8 cellular contexts compared by ENCODE assay signal in genomic region chr3:183554377-183554776, GRCh38. TPM values are rescaled to one million over a fixed set of nuclear protein-coding genes. Genes with fewer than 3 reads are reported as not detected.
DNase-seq lines count a peak whose midpoint lies in the region; ATAC-seq, FAIRE-seq and TF ChIP-seq lines count a peak whose summit lies in the region.
"Had no signal": no experiment of that assay in that cellular context is flagged by ENCODE, and none has a peak within 500 bp of the region (broad histone marks: within the 10 kb centered on the region; RNA-seq: fewer than 3 reads in every experiment).

No MANE protein-coding gene starts in this region.

- no peaks in the 10 kb centered on the region for H4K20me1 ChIP-seq in neural progenitor cell (ENCODE audit: low read depth)

- peak; percentile 44 for ATAC-seq in HG02884 (IDR thresholded peaks at IDR 0.05; ENCODE audit: unreplicated experiment)
- ATAC-seq in activated CD8-positive, alpha-beta T cell treated with anti-CD3 and anti-CD28 coated beads, Interleukin-2, amount 10 ng/mL, durations not matched to agents 7 days and 5 days: peak; percentile 56

- intact Hi-C loops in breast epithelium (cut with DNase I; ENCODE audit: low total_unique reads): loop anchor here (5.0 to 10.0 kb wide), 2 partner anchors 42 to 300 kb away; no protein-coding TSS in a partner anchor

- H3K36me3 Mint-ChIP-seq in activated CD8-positive, alpha-beta T cell treated with anti-CD3 and anti-CD28 coated beads, Interleukin-2, amount 10 ng/mL, durations not matched to agents 7 days and 5 days (ENCODE audit: low read depth): peaks cover 30% of the 10 kb centered on the region
- no peaks in the 10 kb centered on the region for H3K36me3 Mint-ChIP-seq in neural progenitor cell

- POLR2A ChIA-PET in activated CD8-positive, alpha-beta T cell treated with anti-CD3 and anti-CD28 coated beads, Interleukin-2, amount 10 ng/mL, durations not matched to agents 7 days and 5 days (lab: Charles Lee): interaction anchor here (0.7 to 1.5 kb wide), 2 partner anchors 27 to 136 kb away, joined by 3 to 6 read pairs; no protein-coding TSS in a partner anchor

- no peaks in the 10 kb centered on the region for H3K9me3 ChIP-seq in neutrophil
- no peaks in the 10 kb centered on the region for H3K9me3 ChIP-seq in MG63
- H3K9me3 ChIP-seq in neural progenitor cell (ENCODE audit: low read depth): no peaks in the 10 kb centered on the region
- no peaks in the 10 kb centered on the region for H3K9me3 ChIP-seq in breast epithelium

- CTCF ChIA-PET in activated CD8-positive, alpha-beta T cell treated with anti-CD3 and anti-CD28 coated beads, Interleukin-2, amount 10 ng/mL, durations not matched to agents 7 days and 5 days (lab: Charles Lee): interaction anchor here (1.6 kb wide), 1 partner anchor 213 kb away, joined by 6 read pairs; no protein-coding TSS in a partner anchor

- H3K36me3 ChIP-seq in neutrophil (no peaks in the 10 kb centered on the region), MG63 (no peaks in the 10 kb centered on the region), neural progenitor cell (no peaks in the 10 kb centered on the region), breast epithelium (no peaks in the 10 kb centered on the region)

- no peak for DNase-seq in GM18507 (ENCODE audit: extremely low spot score, insufficient read length, low read depth)
- peak; percentile 40 for DNase-seq in activated CD8-positive, alpha-beta T cell treated with anti-CD3 and anti-CD28 coated beads, Interleukin-2, amount 10 ng/mL, durations not matched to agents 7 days and 5 days
- DNase-seq in MG63: no peak
- DNase-seq in neural progenitor cell (ENCODE audit: low spot score): no peak
- no peak for DNase-seq in breast epithelium (ENCODE audit: low spot score in 2 of 2)
- DNase-seq: NCI-H510A had no signal

- no peak overlapping the region for H3K9ac ChIP-seq in neural progenitor cell

- TF ChIP-seq POLR2A in breast epithelium (IDR thresholded peaks at IDR 0.05): no peak

- H3K79me2 ChIP-seq in neural progenitor cell (ENCODE audit: low read depth): no peaks in the 10 kb centered on the region

- H3K4me3 ChIP-seq in neutrophil (ENCODE audit: low read depth in 1 of 2, low read length in 1 of 2) (peak overlapping the region; percentile 67 to 68), MG63 (no peak overlapping the region), neural progenitor cell (no peak overlapping the region), breast epithelium (peak overlapping the region in 1 of 3 donors; percentile 15)

- H3K4me1 Mint-ChIP-seq in activated CD8-positive, alpha-beta T cell treated with anti-CD3 and anti-CD28 coated beads, Interleukin-2, amount 10 ng/mL, durations not matched to agents 7 days and 5 days (ENCODE audit: low read depth): peaks cover 52% of the 10 kb centered on the region
- H3K4me1 Mint-ChIP-seq in neural progenitor cell: no peaks in the 10 kb centered on the region

- no peaks in the 10 kb centered on the region for H3K27me3 Mint-ChIP-seq in activated CD8-positive, alpha-beta T cell treated with anti-CD3 and anti-CD28 coated beads, Interleukin-2, amount 10 ng/mL, durations not matched to agents 7 days and 5 days (ENCODE audit: low read depth)
- H3K27me3 Mint-ChIP-seq in neural progenitor cell (ENCODE audit: insufficient read depth, low read depth): no peaks in the 10 kb centered on the region

- peak overlapping the region; percentile 77 for H3K27ac Mint-ChIP-seq in activated CD8-positive, alpha-beta T cell treated with anti-CD3 and anti-CD28 coated beads, Interleukin-2, amount 10 ng/mL, durations not matched to agents 7 days and 5 days
- no peak overlapping the region for H3K27ac Mint-ChIP-seq in neural progenitor cell

- H3K27ac ChIP-seq in neutrophil (peak overlapping the region; percentile 93), neural progenitor cell (no peak overlapping the region), breast epithelium (peak overlapping the region in 1 of 2 donors; percentile 25)

- no peaks in the 10 kb centered on the region for H3F3A ChIP-seq in neural progenitor cell (ENCODE audit: low read depth)

- peak overlapping the region; percentile 91 for H3K4me3 Mint-ChIP-seq in activated CD8-positive, alpha-beta T cell treated with anti-CD3 and anti-CD28 coated beads, Interleukin-2, amount 10 ng/mL, durations not matched to agents 7 days and 5 days
- H3K4me3 Mint-ChIP-seq in neural progenitor cell: no peak overlapping the region

- FAIRE-seq in GM18507 (lab: Jason Lieb, UNC): peak; percentile 36

- no peak overlapping the region for H2AFZ ChIP-seq in neural progenitor cell (replicated peaks)

- no peak overlapping the region for H3K4me2 ChIP-seq in neural progenitor cell

- TF ChIP-seq CTCF in neutrophil (IDR thresholded peaks at IDR 0.05): no peak
- no peak for TF ChIP-seq CTCF in neural progenitor cell (IDR thresholded peaks at IDR 0.05)
- TF ChIP-seq CTCF in breast epithelium (IDR thresholded peaks at IDR 0.05): no peak

- H3K9me3 Mint-ChIP-seq in activated CD8-positive, alpha-beta T cell treated with anti-CD3 and anti-CD28 coated beads, Interleukin-2, amount 10 ng/mL, durations not matched to agents 7 days and 5 days (ENCODE audit: insufficient read depth): no peaks in the 10 kb centered on the region
- H3K9me3 Mint-ChIP-seq in neural progenitor cell: no peaks in the 10 kb centered on the region

- H3K4me1 ChIP-seq in neutrophil (ENCODE audit: control insufficient read depth in 1 of 2, insufficient read depth in 1 of 2, low read depth in 1 of 2, low read length in 1 of 2) (peaks cover 57 to 64% of the 10 kb centered on the region in 2 experiments), neural progenitor cell (no peaks in the 10 kb centered on the region), breast epithelium (no peaks in the 10 kb centered on the region)

- H3K27me3 ChIP-seq in neutrophil (no peaks in the 10 kb centered on the region), MG63 (no peaks in the 10 kb centered on the region), neural progenitor cell (no peaks in the 10 kb centered on the region), breast epithelium (no peaks in the 10 kb centered on the region)

RNA-seq across cellular contexts. Expression of gene KLHL6, which starts 1.1 kb away (rescaled TPM):
- total RNA-seq in activated CD8-positive, alpha-beta T cell treated with anti-CD3 and anti-CD28 coated beads, Interleukin-2, amount 10 ng/mL, durations not matched to agents 7 days and 5 days: 10 to 100 TPM; 27.4 to 27.8 TPM
- total RNA-seq in MG63 (2014; rRNA removed; shearing (Covaris generic); ENCODE audit: low replicate concordance): not detected in 2 replicates
- total RNA-seq in neural progenitor cell (ENCODE audit: low replicate concordance): 0.09 and 0.40 TPM in 2 replicates
- total RNA-seq in breast epithelium: 1 to 10 TPM; 2.7 to 7.9 (median 4.3) TPM

Comparison
In these comparisons a context has a peak if more than half of its experiments do, and no peak if none do; other contexts are left out.
1. H3K4me3 ChIP-seq: peak in neutrophil (2 of 2); none in MG63 (single experiment) and neural progenitor cell (single experiment).